In genomic region chr1:32332290-32333079, GRCh38 we compare ENCODE assay signal across 12 cellular contexts. TPM values are rescaled to one million over a fixed set of nuclear protein-coding genes. Genes with fewer than 3 reads are reported as not detected.
A peak's percentile ranks its signal among the peaks of the same experiment; 100 is the strongest.
DNase-seq lines count a peak whose midpoint lies in the region; ATAC-seq, FAIRE-seq and TF ChIP-seq lines count a peak whose summit lies in the region.
"Had no signal": no experiment of that assay in that cellular context is flagged by ENCODE, and none has a peak within 500 bp of the region (broad histone marks: within the 10 kb centered on the region; RNA-seq: fewer than 3 reads in every experiment).

No MANE protein-coding gene starts in this region.

- H3K27ac Mint-ChIP-seq in WTC11 = peak overlapping the region; percentile 94

- H3K4me3 ChIP-seq in HepG2 (replicated peaks in 1 of 3; ENCODE audit: insufficient read depth in 1 of 3, low read depth in 2 of 3, low read length in 3 of 3) (no peak overlapping the region), right lobe of liver (no peak overlapping the region), mesendoderm (ENCODE audit: low read length) (no peak overlapping the region)

- 100% methylated on average over 2 of the region's 3 CpGs for WGBS in HepG2 (ENCODE audit: low lambda C conversion rate)
- WGBS in right lobe of liver (ENCODE audit: insufficient coverage, low coverage, low lambda C conversion rate, missing lambda C conversion rate) = 88% methylated on average over 1 of the region's 3 CpGs
- WGBS in mesendoderm (ENCODE audit: extremely low coverage, insufficient coverage, low lambda C conversion rate) = no CpG with 5 or more reads among the region's 3 CpGs

- H3K9me3 ChIP-seq in HepG2 (ENCODE audit: low read length) (no peaks in the 10 kb centered on the region), right lobe of liver (no peaks in the 10 kb centered on the region)

- CTCF ChIA-PET in HepG2 (lab: Yijun Ruan, JAX; ENCODE audit: low intra/inter-chr PET ratio, low total read pairs) (no interaction called here), WTC11 (lab: Charles Lee) (interaction anchor here (0.6 to 3.0 kb wide), 8 partner anchors 11 to 117 kb away, joined by 3 to 16 read pairs (median 4); partner anchors contain the start of gene FAM229A)

- H3K4me1 Mint-ChIP-seq in WTC11 = peaks cover 36% of the 10 kb centered on the region

- no peak for TF ChIP-seq EP300 in HepG2 (IDR thresholded peaks at IDR 0.05; ENCODE audit: low read depth in 2 of 2, low read length in 2 of 2)
- no peak for TF ChIP-seq EP300 in HepG2 (CRISPR knock-in tag; IDR thresholded peaks at IDR 0.05; ENCODE audit: borderline replicate concordance)

- no peak overlapping the region for H2BK5ac ChIP-seq in mesendoderm (ENCODE audit: low read length)

- no peak overlapping the region; the same call in 1 of the 2 replicates for H3K4me3 Mint-ChIP-seq in WTC11

- H3K9ac ChIP-seq in HepG2 (ENCODE audit: insufficient read depth, low read depth, low read length) = no peak overlapping the region
- no peak overlapping the region for H3K9ac ChIP-seq in mesendoderm (ENCODE audit: low read length)

- H3K56ac ChIP-seq in mesendoderm (ENCODE audit: low read length) = no peak overlapping the region

- no peak for TF ChIP-seq RAD21 in HepG2 (CRISPR knock-in tag; IDR thresholded peaks at IDR 0.05)

- H4K20me1 ChIP-seq in HepG2 (ENCODE audit: insufficient read depth, low read length) = peaks cover 14% of the 10 kb centered on the region

- no peak overlapping the region for H2BK120ac ChIP-seq in mesendoderm (ENCODE audit: low read depth, low read length)

- no peak overlapping the region for H4K8ac ChIP-seq in mesendoderm (ENCODE audit: low read depth, low read length)

- H3K79me2 ChIP-seq in HepG2 (ENCODE audit: insufficient read depth, low read length) = peaks cover 14% of the 10 kb centered on the region
- H3K79me2 ChIP-seq in mesendoderm (ENCODE audit: control insufficient read depth, insufficient read depth, low read length) = peaks cover 24% of the 10 kb centered on the region

- FAIRE-seq in HepG2 (lab: Jason Lieb, UNC) = no peak
- no peak for FAIRE-seq in frontal cortex (lab: Jason Lieb, UNC)

- DNase-seq in HepG2 (ENCODE audit: low spot score) = no peak
- no peak for DNase-seq in right lobe of liver
- peak; percentile 47 for DNase-seq in WTC11 (ENCODE audit: low spot score)
- DNase-seq in mesendoderm = peak; percentile 31
- no peak for DNase-seq in AG08396 (ENCODE audit: low spot score)
- DNase-seq in frontal cortex (ENCODE audit: low spot score in 2 of 2) = no peak
- DNase-seq: CD8-positive, alpha-beta memory T cell; NCI-H1436 treated with DMSO at 0.1 percent for 48 hours; SHP77 treated with DMSO at 0.1 percent for 48 hours; stimulated activated CD4-positive, alpha-beta T cell treated with anti-CD3 and anti-CD28 coated beads, Interleukin-15, amount 100 ng/mL, for 24 hours had no signal

- no peak overlapping the region for H2BK15ac ChIP-seq in mesendoderm (replicated peaks; ENCODE audit: low read depth)

- H3K4me1 ChIP-seq in HepG2 (ENCODE audit: insufficient read depth, low read length) (peaks cover 31% of the 10 kb centered on the region), right lobe of liver (peaks cover 0 to 9% (median 0%) of the 10 kb centered on the region in 4 donors), mesendoderm (ENCODE audit: control insufficient read depth, low read depth, low read length) (peaks cover 10% of the 10 kb centered on the region)

- no TSS peak for BruUV-seq in HepG2 (replicated peaks; lab: Mats Ljungman, UMichigan)

- ATAC-seq in HepG2 (no peak), right lobe of liver (no peak), WTC11 (peak; percentile 6), HG03039 (IDR thresholded peaks at IDR 0.05; ENCODE audit: unreplicated experiment) (no peak), GM18868 (IDR thresholded peaks at IDR 0.05; ENCODE audit: unreplicated experiment) (no peak)

- peaks cover 54% of the 10 kb centered on the region for H3K36me3 Mint-ChIP-seq in WTC11

- H3K18ac ChIP-seq in mesendoderm (ENCODE audit: low read length) = no peak overlapping the region

- no peak overlapping the region for H3K4ac ChIP-seq in mesendoderm (ENCODE audit: low read depth, low read length)

- H3K79me1 ChIP-seq in mesendoderm (ENCODE audit: low read length) = peaks cover 12% of the 10 kb centered on the region

- intact Hi-C loops in HepG2 (cut with micrococcal nuclease; ENCODE audit: unreplicated experiment) = loop anchor here (10.0 kb wide), 1 partner anchor 62 kb away; the partner anchor contains the start of gene BSDC1
- intact Hi-C loops in right lobe of liver (cut with DNase I) = no loop called here

- no peak overlapping the region for H2AK5ac ChIP-seq in mesendoderm (ENCODE audit: low read length)

- peaks cover 6% of the 10 kb centered on the region; the same call in 1 of the 2 replicates for H3K27me3 Mint-ChIP-seq in WTC11 (ENCODE audit: low read depth)

- no peak overlapping the region for H3K23ac ChIP-seq in mesendoderm (ENCODE audit: low read length)

- H2AFZ ChIP-seq in HepG2 (ENCODE audit: low read length) = no peak overlapping the region

- no peak overlapping the region for H4K5ac ChIP-seq in mesendoderm (ENCODE audit: low read length)

- TF ChIP-seq POLR2A in HepG2 (IDR thresholded peaks at IDR 0.05; ENCODE audit: insufficient read depth in 1 of 2, low read depth in 2 of 2, low read length in 2 of 2) (peak; percentile 53), right lobe of liver (IDR thresholded peaks at IDR 0.05) (no peak)

- H3K27me3 ChIP-seq in HepG2 (ENCODE audit: control insufficient read depth in 1 of 2, insufficient read depth in 2 of 2, low read length in 2 of 2) (no peaks in the 10 kb centered on the region), right lobe of liver (no peaks in the 10 kb centered on the region), mesendoderm (ENCODE audit: insufficient read depth, low read length, poor library complexity) (no peaks in the 10 kb centered on the region)

- peak overlapping the region; percentile 17 for H3K27ac ChIP-seq in HepG2 (ENCODE audit: extremely low read length, insufficient read depth, low read length)
- no peak overlapping the region for H3K27ac ChIP-seq in right lobe of liver
- H3K27ac ChIP-seq in mesendoderm (ENCODE audit: low read depth, low read length) = no peak overlapping the region

- H3K36me3 ChIP-seq in HepG2 (replicated peaks in 1 of 2; ENCODE audit: control insufficient read depth in 1 of 2, insufficient read depth in 2 of 2, low read length in 2 of 2) = peaks cover 36 to 67% of the 10 kb centered on the region in 2 experiments
- peaks cover 0 to 54% (median 14%) of the 10 kb centered on the region in 4 donors for H3K36me3 ChIP-seq in right lobe of liver
- H3K36me3 ChIP-seq in mesendoderm (ENCODE audit: control insufficient read depth, insufficient read depth, low read length) = peaks cover 10% of the 10 kb centered on the region

- POLR2A ChIA-PET in HepG2 (lab: Yijun Ruan, JAX) (interaction anchor here (0.7 to 4.8 kb wide), 14 partner anchors 9 to 132 kb away, joined by 3 to 84 read pairs (median 3); partner anchors contain the start of genes BSDC1, CCDC28B and HDAC1), WTC11 (lab: Charles Lee) (interaction anchor here (0.6 to 1.9 kb wide), 11 partner anchors 10 to 382 kb away, joined by 3 to 9 read pairs (median 3); partner anchors contain the start of gene BSDC1)

- no peaks in the 10 kb centered on the region for H3K9me3 Mint-ChIP-seq in WTC11
- H3K9me3 Mint-ChIP-seq: CD8-positive, alpha-beta memory T cell had no signal

- TF ChIP-seq CTCF in HepG2 (CRISPR knock-in tag; IDR thresholded peaks at IDR 0.05) (no peak), right lobe of liver (IDR thresholded peaks at IDR 0.05) (no peak), WTC11 (IDR thresholded peaks at IDR 0.05) (no peak)

- in situ Hi-C loops in HepG2 (cut with HindIII; ENCODE audit: extremely low pct_ligation_motif_present, low pct_unique_long_range_greater_than_20kb) = no loop called here

- H3K4me2 ChIP-seq in HepG2 (ENCODE audit: low read depth, low read length) (no peak overlapping the region), mesendoderm (ENCODE audit: low read length) (no peak overlapping the region)

RNA-seq across cellular contexts. Expression of gene MARCKSL1, which starts 3.5 kb away (rescaled TPM):
- total RNA-seq in HepG2 (2016; rRNA removed; fragmentation: Illumina TruSeq; extraction: Trizol) = 81.9 and 85.1 TPM in 2 replicates
- total RNA-seq in HepG2 (2016; cell fraction: cytosol; rRNA removed; fragmentation: Illumina TruSeq; extraction: Trizol; ENCODE audit: low read depth) = 39.3 and 48.2 TPM in 2 replicates
- total RNA-seq in HepG2 (2016; cell fraction: insoluble cytoplasmic fraction; rRNA removed; fragmentation: Illumina TruSeq; extraction: Trizol) = 79.9 and 80.4 TPM in 2 replicates
- total RNA-seq in HepG2 (2016; cell fraction: membrane; rRNA removed; fragmentation: Illumina TruSeq; extraction: Trizol) = 99.4 and 121 TPM in 2 replicates
- total RNA-seq in HepG2 (2016; cell fraction: nucleus; rRNA removed; fragmentation: Illumina TruSeq; extraction: Trizol) = 41.2 and 48.0 TPM in 2 replicates
- 134 and 155 TPM in 2 replicates for polyA plus RNA-seq in HepG2 (2011; rRNA removed)
- polyA plus RNA-seq in HepG2 (2011; cell fraction: cytosol; rRNA removed) = 175 and 198 TPM in 2 replicates
- 42.9 and 54.2 TPM in 2 replicates for polyA plus RNA-seq in HepG2 (2011; cell fraction: nucleus; rRNA removed)
- 93.4 and 110 TPM in 2 replicates for polyA plus RNA-seq in HepG2 (2012)
- polyA plus RNA-seq in HepG2 (2016; cell fraction: cytosol; fragmentation: Illumina TruSeq; extraction: Trizol; ENCODE audit: low read depth) = 130 and 155 TPM in 2 replicates
- 249 and 301 TPM in 2 replicates for polyA plus RNA-seq in HepG2 (2016; cell fraction: insoluble cytoplasmic fraction; fragmentation: Illumina TruSeq; extraction: Trizol; ENCODE audit: low read depth)
- polyA plus RNA-seq in HepG2 (2016; cell fraction: membrane; fragmentation: Illumina TruSeq; extraction: Trizol; ENCODE audit: low read depth) = 253 and 267 TPM in 2 replicates
- polyA plus RNA-seq in HepG2 (2016; cell fraction: nucleus; fragmentation: Illumina TruSeq; extraction: Trizol; ENCODE audit: insufficient read depth, low read depth) = 142 and 146 TPM in 2 replicates
- 31.7 and 183 TPM in 2 replicates for polyA minus RNA-seq in HepG2 (2011; rRNA and poly(A)+ RNA removed; ENCODE audit: low replicate concordance)
- polyA minus RNA-seq in HepG2 (2011; cell fraction: cytosol; rRNA and poly(A)+ RNA removed) = 56.3 and 59.3 TPM in 2 replicates
- 34.6 and 44.4 TPM in 2 replicates for polyA minus RNA-seq in HepG2 (2011; cell fraction: nucleus; rRNA and poly(A)+ RNA removed)
- 10 to 100 TPM in 5 of 6 experiments, 1 to 10 TPM in 1; 10.0 to 24.4 (median 14.2) TPM for total RNA-seq in right lobe of liver
- 442 to 450 TPM (median 443 TPM) in 3 replicates for total RNA-seq in WTC11 (2021)
- 698 TPM for polyA plus RNA-seq in mesendoderm (2013, experiment 1 of 2)
- 700 TPM for polyA plus RNA-seq in mesendoderm (2013, experiment 2 of 2)
- 373 TPM for total RNA-seq in frontal cortex

RNA-seq across cellular contexts. Expression of gene FAM229A, which starts 29.8 kb away (rescaled TPM):
- total RNA-seq in HepG2 (2016; rRNA removed; fragmentation: Illumina TruSeq; extraction: Trizol) (0.31 and 3.2 TPM in 2 replicates), right lobe of liver (1 to 10 TPM; 1.3 to 7.8 (median 5.3) TPM), WTC11 (2021) (6.7 to 10.4 TPM (median 9.4 TPM) in 3 replicates), frontal cortex (2.0 TPM)
- 0.71 TPM in 1 of 2 replicates, not detected in the other for total RNA-seq in HepG2 (2016; cell fraction: cytosol; rRNA removed; fragmentation: Illumina TruSeq; extraction: Trizol; ENCODE audit: low read depth)
- 0.46 and 3.1 TPM in 2 replicates for total RNA-seq in HepG2 (2016; cell fraction: insoluble cytoplasmic fraction; rRNA removed; fragmentation: Illumina TruSeq; extraction: Trizol)
- total RNA-seq in HepG2 (2016; cell fraction: membrane; rRNA removed; fragmentation: Illumina TruSeq; extraction: Trizol) = 0.12 and 0.65 TPM in 2 replicates
- total RNA-seq in HepG2 (2016; cell fraction: nucleus; rRNA removed; fragmentation: Illumina TruSeq; extraction: Trizol) = 3.2 and 5.0 TPM in 2 replicates
- 17.6 and 21.8 TPM in 2 replicates for polyA plus RNA-seq in HepG2 (2011; rRNA removed)
- polyA plus RNA-seq in HepG2 (2011; cell fraction: cytosol; rRNA removed) = 2.4 and 5.1 TPM in 2 replicates
- 142 and 179 TPM in 2 replicates for polyA plus RNA-seq in HepG2 (2011; cell fraction: nucleus; rRNA removed)
- polyA plus RNA-seq in HepG2 (2012) = 7.7 and 16.0 TPM in 2 replicates
- 0.22 and 0.24 TPM in 2 replicates for polyA plus RNA-seq in HepG2 (2016; cell fraction: cytosol; fragmentation: Illumina TruSeq; extraction: Trizol; ENCODE audit: low read depth)
- 0.81 and 0.98 TPM in 2 replicates for polyA plus RNA-seq in HepG2 (2016; cell fraction: insoluble cytoplasmic fraction; fragmentation: Illumina TruSeq; extraction: Trizol; ENCODE audit: low read depth)
- polyA plus RNA-seq in HepG2 (2016; cell fraction: membrane; fragmentation: Illumina TruSeq; extraction: Trizol; ENCODE audit: low read depth) = 0.13 and 0.55 TPM in 2 replicates
- polyA plus RNA-seq in HepG2 (2016; cell fraction: nucleus; fragmentation: Illumina TruSeq; extraction: Trizol; ENCODE audit: insufficient read depth, low read depth) = 26.3 and 28.4 TPM in 2 replicates
- 6.1 and 8.3 TPM in 2 replicates for polyA minus RNA-seq in HepG2 (2011; rRNA and poly(A)+ RNA removed; ENCODE audit: low replicate concordance)
- 1.3 and 1.8 TPM in 2 replicates for polyA minus RNA-seq in HepG2 (2011; cell fraction: cytosol; rRNA and poly(A)+ RNA removed)
- 16.6 and 17.9 TPM in 2 replicates for polyA minus RNA-seq in HepG2 (2011; cell fraction: nucleus; rRNA and poly(A)+ RNA removed)
- 1.8 TPM for polyA plus RNA-seq in mesendoderm (2013, experiment 1 of 2)
- 1.6 TPM for polyA plus RNA-seq in mesendoderm (2013, experiment 2 of 2)

RNA-seq across cellular contexts. Expression of gene TSSK3, which starts 29.9 kb away (rescaled TPM):
- total RNA-seq in HepG2 (2016; rRNA removed; fragmentation: Illumina TruSeq; extraction: Trizol) (0.62 and 1.0 TPM in 2 replicates), right lobe of liver (1 to 10 TPM in 2 of 6 experiments, under 1 TPM in 4; 0.49 to 1.6 (median 0.85) TPM), WTC11 (2021) (1.2 to 2.9 TPM (median 1.7 TPM) in 3 replicates), frontal cortex (0.41 TPM)
- not detected in 2 replicates for total RNA-seq in HepG2 (2016; cell fraction: cytosol; rRNA removed; fragmentation: Illumina TruSeq; extraction: Trizol; ENCODE audit: low read depth)
- total RNA-seq in HepG2 (2016; cell fraction: insoluble cytoplasmic fraction; rRNA removed; fragmentation: Illumina TruSeq; extraction: Trizol) = 2.0 TPM in 1 of 2 replicates, not detected in the other
- 0.53 TPM in 1 of 2 replicates, not detected in the other for total RNA-seq in HepG2 (2016; cell fraction: membrane; rRNA removed; fragmentation: Illumina TruSeq; extraction: Trizol)
- 0.85 and 3.2 TPM in 2 replicates for total RNA-seq in HepG2 (2016; cell fraction: nucleus; rRNA removed; fragmentation: Illumina TruSeq; extraction: Trizol)
- 1.1 and 2.0 TPM in 2 replicates for polyA plus RNA-seq in HepG2 (2011; rRNA removed)
- 0.31 and 0.35 TPM in 2 replicates for polyA plus RNA-seq in HepG2 (2011; cell fraction: cytosol; rRNA removed)
- polyA plus RNA-seq in HepG2 (2011; cell fraction: nucleus; rRNA removed) = 5.2 and 6.5 TPM in 2 replicates
- 5.4 and 6.5 TPM in 2 replicates for polyA plus RNA-seq in HepG2 (2012)
- polyA plus RNA-seq in HepG2 (2016; cell fraction: cytosol; fragmentation: Illumina TruSeq; extraction: Trizol; ENCODE audit: low read depth) = not detected in 2 replicates
- polyA plus RNA-seq in HepG2 (2016; cell fraction: insoluble cytoplasmic fraction; fragmentation: Illumina TruSeq; extraction: Trizol; ENCODE audit: low read depth) = 0.23 TPM in 1 of 2 replicates, not detected in the other
- polyA plus RNA-seq in HepG2 (2016; cell fraction: membrane; fragmentation: Illumina TruSeq; extraction: Trizol; ENCODE audit: low read depth) = 0.43 TPM in 1 of 2 replicates, not detected in the other
- 3.9 TPM in 2 replicates for polyA plus RNA-seq in HepG2 (2016; cell fraction: nucleus; fragmentation: Illumina TruSeq; extraction: Trizol; ENCODE audit: insufficient read depth, low read depth)
- polyA minus RNA-seq in HepG2 (2011; rRNA and poly(A)+ RNA removed; ENCODE audit: low replicate concordance) = 1.1 and 2.7 TPM in 2 replicates
- not detected in 2 replicates for polyA minus RNA-seq in HepG2 (2011; cell fraction: cytosol; rRNA and poly(A)+ RNA removed)
- polyA minus RNA-seq in HepG2 (2011; cell fraction: nucleus; rRNA and poly(A)+ RNA removed) = 2.3 and 3.6 TPM in 2 replicates
- 0.42 TPM for polyA plus RNA-seq in mesendoderm (2013, experiment 1 of 2)
- polyA plus RNA-seq in mesendoderm (2013, experiment 2 of 2) = 0.22 TPM

RNA-seq across cellular contexts. Expression of gene HDAC1, which starts 40.6 kb away (rescaled TPM):
- total RNA-seq in HepG2 (2016; rRNA removed; fragmentation: Illumina TruSeq; extraction: Trizol) = 93.5 and 109 TPM in 2 replicates
- 18.6 and 19.6 TPM in 2 replicates for total RNA-seq in HepG2 (2016; cell fraction: cytosol; rRNA removed; fragmentation: Illumina TruSeq; extraction: Trizol; ENCODE audit: low read depth)
- total RNA-seq in HepG2 (2016; cell fraction: insoluble cytoplasmic fraction; rRNA removed; fragmentation: Illumina TruSeq; extraction: Trizol) = 97.8 and 111 TPM in 2 replicates
- total RNA-seq in HepG2 (2016; cell fraction: membrane; rRNA removed; fragmentation: Illumina TruSeq; extraction: Trizol) = 26.5 and 28.5 TPM in 2 replicates
- total RNA-seq in HepG2 (2016; cell fraction: nucleus; rRNA removed; fragmentation: Illumina TruSeq; extraction: Trizol) = 69.7 and 73.3 TPM in 2 replicates
- polyA plus RNA-seq in HepG2 (2011; rRNA removed) = 189 and 190 TPM in 2 replicates
- 126 and 169 TPM in 2 replicates for polyA plus RNA-seq in HepG2 (2011; cell fraction: cytosol; rRNA removed)
- 278 and 321 TPM in 2 replicates for polyA plus RNA-seq in HepG2 (2011; cell fraction: nucleus; rRNA removed)
- polyA plus RNA-seq in HepG2 (2012) = 146 and 207 TPM in 2 replicates
- 9.8 and 9.9 TPM in 2 replicates for polyA plus RNA-seq in HepG2 (2016; cell fraction: cytosol; fragmentation: Illumina TruSeq; extraction: Trizol; ENCODE audit: low read depth)
- 105 and 112 TPM in 2 replicates for polyA plus RNA-seq in HepG2 (2016; cell fraction: insoluble cytoplasmic fraction; fragmentation: Illumina TruSeq; extraction: Trizol; ENCODE audit: low read depth)
- 15.6 and 18.2 TPM in 2 replicates for polyA plus RNA-seq in HepG2 (2016; cell fraction: membrane; fragmentation: Illumina TruSeq; extraction: Trizol; ENCODE audit: low read depth)
- polyA plus RNA-seq in HepG2 (2016; cell fraction: nucleus; fragmentation: Illumina TruSeq; extraction: Trizol; ENCODE audit: insufficient read depth, low read depth) = 128 and 133 TPM in 2 replicates
- 165 and 166 TPM in 2 replicates for polyA minus RNA-seq in HepG2 (2011; rRNA and poly(A)+ RNA removed; ENCODE audit: low replicate concordance)
- polyA minus RNA-seq in HepG2 (2011; cell fraction: cytosol; rRNA and poly(A)+ RNA removed) = 54.2 and 56.9 TPM in 2 replicates
- 145 and 189 TPM in 2 replicates for polyA minus RNA-seq in HepG2 (2011; cell fraction: nucleus; rRNA and poly(A)+ RNA removed)
- 10 to 100 TPM; 24.0 to 40.6 (median 32.4) TPM for total RNA-seq in right lobe of liver
- 108 to 120 TPM (median 119 TPM) in 3 replicates for total RNA-seq in WTC11 (2021)
- polyA plus RNA-seq in mesendoderm (2013, experiment 1 of 2) = 53.0 TPM
- polyA plus RNA-seq in mesendoderm (2013, experiment 2 of 2) = 51.7 TPM
- total RNA-seq in frontal cortex = 19.6 TPM

Comparison
In these comparisons a context has a peak if more than half of its experiments do, and no peak if none do; other contexts are left out.
1. DNase-seq: peak in WTC11 (single experiment) and mesendoderm (single experiment); none in HepG2 (single experiment), right lobe of liver (0 of 3), AG08396 (single experiment) and frontal cortex (0 of 2).
2. Of the 50 proteins assayed by ChIP-seq in both HepG2 and WTC11: peak only in HepG2: none; only in WTC11: ZNF263 and ZNF281; in both: none; in neither: 48.